8 cellular contexts compared by ENCODE assay signal in genomic region chrX:123732679-123733363, GRCh38. TPM values are rescaled to one million over a fixed set of nuclear protein-coding genes. Genes with fewer than 3 reads are reported as not detected.
DNase-seq lines count a peak whose midpoint lies in the region; TF ChIP-seq lines count a peak whose summit lies in the region.

A gene with protein sequence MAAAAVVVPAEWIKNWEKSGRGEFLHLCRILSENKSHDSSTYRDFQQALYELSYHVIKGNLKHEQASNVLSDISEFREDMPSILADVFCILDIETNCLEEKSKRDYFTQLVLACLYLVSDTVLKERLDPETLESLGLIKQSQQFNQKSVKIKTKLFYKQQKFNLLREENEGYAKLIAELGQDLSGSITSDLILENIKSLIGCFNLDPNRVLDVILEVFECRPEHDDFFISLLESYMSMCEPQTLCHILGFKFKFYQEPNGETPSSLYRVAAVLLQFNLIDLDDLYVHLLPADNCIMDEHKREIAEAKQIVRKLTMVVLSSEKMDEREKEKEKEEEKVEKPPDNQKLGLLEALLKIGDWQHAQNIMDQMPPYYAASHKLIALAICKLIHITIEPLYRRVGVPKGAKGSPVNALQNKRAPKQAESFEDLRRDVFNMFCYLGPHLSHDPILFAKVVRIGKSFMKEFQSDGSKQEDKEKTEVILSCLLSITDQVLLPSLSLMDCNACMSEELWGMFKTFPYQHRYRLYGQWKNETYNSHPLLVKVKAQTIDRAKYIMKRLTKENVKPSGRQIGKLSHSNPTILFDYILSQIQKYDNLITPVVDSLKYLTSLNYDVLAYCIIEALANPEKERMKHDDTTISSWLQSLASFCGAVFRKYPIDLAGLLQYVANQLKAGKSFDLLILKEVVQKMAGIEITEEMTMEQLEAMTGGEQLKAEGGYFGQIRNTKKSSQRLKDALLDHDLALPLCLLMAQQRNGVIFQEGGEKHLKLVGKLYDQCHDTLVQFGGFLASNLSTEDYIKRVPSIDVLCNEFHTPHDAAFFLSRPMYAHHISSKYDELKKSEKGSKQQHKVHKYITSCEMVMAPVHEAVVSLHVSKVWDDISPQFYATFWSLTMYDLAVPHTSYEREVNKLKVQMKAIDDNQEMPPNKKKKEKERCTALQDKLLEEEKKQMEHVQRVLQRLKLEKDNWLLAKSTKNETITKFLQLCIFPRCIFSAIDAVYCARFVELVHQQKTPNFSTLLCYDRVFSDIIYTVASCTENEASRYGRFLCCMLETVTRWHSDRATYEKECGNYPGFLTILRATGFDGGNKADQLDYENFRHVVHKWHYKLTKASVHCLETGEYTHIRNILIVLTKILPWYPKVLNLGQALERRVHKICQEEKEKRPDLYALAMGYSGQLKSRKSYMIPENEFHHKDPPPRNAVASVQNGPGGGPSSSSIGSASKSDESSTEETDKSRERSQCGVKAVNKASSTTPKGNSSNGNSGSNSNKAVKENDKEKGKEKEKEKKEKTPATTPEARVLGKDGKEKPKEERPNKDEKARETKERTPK (N-terminal part only) (minus strand): TSS chrX:123733052. CDS start chrX:123733022, 30 bp downstream.

- DNase-seq in ELR (ENCODE audit: low read depth) (peak; percentile 90), GOT3 (lab: John Stamatoyannopoulos, UW) (peak; percentile 28), LNCaP clone FGC (ENCODE audit: low read depth) (peak; percentile 55), fibroblast of the aortic adventitia (ENCODE audit: low read depth) (peak; percentile 83)
- peak; percentile 63 for DNase-seq in activated effector memory CD4-positive, alpha-beta T cell treated with Interleukin-2 at 50 U/mL for 16 hours

- peaks cover 22% of the 10 kb centered on the region for H3K4me1 Mint-ChIP-seq in nephron
- peaks cover 39% of the 10 kb centered on the region for H3K4me1 Mint-ChIP-seq in stimulated activated naive CD8-positive, alpha-beta T cell treated with anti-CD3 and anti-CD28 coated beads, Interleukin-15, Interleukin-2, amounts not matched to agents 100 ng/mL and 50 ng/mL, for 24 hours (ENCODE audit: low read depth)

- peak; percentile 61 for TF ChIP-seq POLR2A in Raji (IDR thresholded peaks at IDR 0.05; ENCODE audit: insufficient read depth, low read depth, low read length)

- H3K4me3 ChIP-seq in LNCaP clone FGC (ENCODE audit: low read depth, low read length) (peak within 1 kb of the TSS; percentile 93), fibroblast of the aortic adventitia (ENCODE audit: low read depth, low read length) (peak within 1 kb of the TSS; percentile 85)

- peaks cover 20% of the 10 kb centered on the region for H3K9me3 Mint-ChIP-seq in nephron
- no peaks in the 10 kb centered on the region for H3K9me3 Mint-ChIP-seq in stimulated activated naive CD8-positive, alpha-beta T cell treated with anti-CD3 and anti-CD28 coated beads, Interleukin-15, Interleukin-2, amounts not matched to agents 100 ng/mL and 50 ng/mL, for 24 hours

- TF ChIP-seq CTCF in LNCaP clone FGC (IDR thresholded peaks at IDR 0.05; ENCODE audit: control insufficient read depth, extremely low read depth, insufficient read depth) (peak; percentile 28), fibroblast of the aortic adventitia (IDR thresholded peaks at IDR 0.05; ENCODE audit: insufficient read depth, low read length) (peak; percentile 56), nephron (IDR thresholded peaks at IDR 0.05; ENCODE audit: unreplicated experiment in 3 of 3) (peak in 2 of 3 experiments; percentile 36 to 45)

- peaks cover 5% of the 10 kb centered on the region for H3K36me3 Mint-ChIP-seq in nephron (ENCODE audit: low read depth)
- H3K36me3 Mint-ChIP-seq in stimulated activated naive CD8-positive, alpha-beta T cell treated with anti-CD3 and anti-CD28 coated beads, Interleukin-15, Interleukin-2, amounts not matched to agents 100 ng/mL and 50 ng/mL, for 24 hours (ENCODE audit: low read depth), result no peaks in the 10 kb centered on the region

- peak within 1 kb of the TSS; percentile 93 to 98 (median 96) for H3K4me3 Mint-ChIP-seq in nephron
- H3K4me3 Mint-ChIP-seq in stimulated activated naive CD8-positive, alpha-beta T cell treated with anti-CD3 and anti-CD28 coated beads, Interleukin-15, Interleukin-2, amounts not matched to agents 100 ng/mL and 50 ng/mL, for 24 hours, result peak within 1 kb of the TSS; percentile 95

- peak within 1 kb of the TSS; percentile 91 to 99 (median 98) for H3K27ac Mint-ChIP-seq in nephron
- peak within 1 kb of the TSS; percentile 93 for H3K27ac Mint-ChIP-seq in stimulated activated naive CD8-positive, alpha-beta T cell treated with anti-CD3 and anti-CD28 coated beads, Interleukin-15, Interleukin-2, amounts not matched to agents 100 ng/mL and 50 ng/mL, for 24 hours

- no peaks in the 10 kb centered on the region for H3K27me3 Mint-ChIP-seq in nephron (ENCODE audit: low read depth)
- no peaks in the 10 kb centered on the region for H3K27me3 Mint-ChIP-seq in stimulated activated naive CD8-positive, alpha-beta T cell treated with anti-CD3 and anti-CD28 coated beads, Interleukin-15, Interleukin-2, amounts not matched to agents 100 ng/mL and 50 ng/mL, for 24 hours

RNA-seq across cellular contexts. Expression of the gene that starts here (rescaled TPM):
- total RNA-seq in fibroblast of the aortic adventitia (ENCODE audit: low replicate concordance), result 96.7 and 108 TPM in 2 replicates

Comparison
In these comparisons a context has a peak if more than half of its experiments do, and no peak if none do; other contexts are left out.
1. Peak in every context shown above with its lines: DNase-seq and H3K4me3 ChIP-seq.
2. DNase-seq: peak in every context shown above with its lines; median percentile 90 in ELR; 83 in fibroblast of the aortic adventitia; 63 in activated effector memory CD4-positive, alpha-beta T cell treated with Interleukin-2 at 50 U/mL for 16 hours; 55 in LNCaP clone FGC; 28 in GOT3.